ENCODE assay signal across 1 cellular context in genomic region chr14:34538871-34539406, GRCh38.
TF ChIP-seq lines count a peak whose summit lies in the region.

No MANE protein-coding gene starts in this region.

TF ChIP-seq in HepG2, 621 proteins besides CTCF, POLR2A, EP300 and RAD21 (continued from another document and continues in another):
- TF ChIP-seq AFF4 (CRISPR knock-in tag; IDR thresholded peaks at IDR 0.05) = no peak
- no peak for TF ChIP-seq EEA1 (CRISPR knock-in tag; IDR thresholded peaks at IDR 0.05; ENCODE audit: borderline replicate concordance)
- TF ChIP-seq ZKSCAN8 (CRISPR knock-in tag; IDR thresholded peaks at IDR 0.05; ENCODE audit: borderline replicate concordance) = 0 out of 2 replicates have a peak, but pooled peaks have one; percentile 3
- no peak for TF ChIP-seq MLX (CRISPR knock-in tag; IDR thresholded peaks at IDR 0.05)
- no peak for TF ChIP-seq ZBTB33 (CRISPR knock-in tag; IDR thresholded peaks at IDR 0.05)
- TF ChIP-seq PAXIP1 (CRISPR knock-in tag; conservative IDR thresholded peaks at IDR 0.05) = no peak
- TF ChIP-seq SAP130 (CRISPR knock-in tag; IDR thresholded peaks at IDR 0.05; ENCODE audit: low read depth) = no peak
- TF ChIP-seq TFDP2 (CRISPR knock-in tag; IDR thresholded peaks at IDR 0.05) = no peak
- no peak for TF ChIP-seq RERE (CRISPR knock-in tag; IDR thresholded peaks at IDR 0.05; ENCODE audit: low read depth)
- TF ChIP-seq HOXA3 (CRISPR knock-in tag; IDR thresholded peaks at IDR 0.05) = no peak
- no peak for TF ChIP-seq ZNF550 (CRISPR knock-in tag; IDR thresholded peaks at IDR 0.05; ENCODE audit: borderline replicate concordance)
- TF ChIP-seq ZNF816 (CRISPR knock-in tag; IDR thresholded peaks at IDR 0.05; ENCODE audit: borderline replicate concordance) = no peak
- TF ChIP-seq ISL2 (CRISPR knock-in tag; IDR thresholded peaks at IDR 0.05) = no peak
- no peak for TF ChIP-seq ZBTB14 (CRISPR knock-in tag; IDR thresholded peaks at IDR 0.05)
- no peak for TF ChIP-seq ZNF44 (CRISPR knock-in tag; IDR thresholded peaks at IDR 0.05)
- TF ChIP-seq ZZZ3 (CRISPR knock-in tag; IDR thresholded peaks at IDR 0.05; ENCODE audit: borderline replicate concordance) = no peak
- no peak for TF ChIP-seq ZNF569 (CRISPR knock-in tag; IDR thresholded peaks at IDR 0.05; ENCODE audit: borderline replicate concordance)
- peak; percentile 50; the same call in 1 of the 2 replicates for TF ChIP-seq THAP8 (CRISPR knock-in tag; IDR thresholded peaks at IDR 0.05; ENCODE audit: borderline replicate concordance)
- no peak for TF ChIP-seq BCL3 (CRISPR knock-in tag; IDR thresholded peaks at IDR 0.05)
- no peak for TF ChIP-seq ZNF740 (CRISPR knock-in tag; IDR thresholded peaks at IDR 0.05)
- TF ChIP-seq ZNF746 (CRISPR knock-in tag; IDR thresholded peaks at IDR 0.05) = no peak
- TF ChIP-seq ZBTB7A (CRISPR knock-in tag; IDR thresholded peaks at IDR 0.05) = no peak
- no peak for TF ChIP-seq ZNF772 (CRISPR knock-in tag; IDR thresholded peaks at IDR 0.05)
- no peak for TF ChIP-seq HMG20A (CRISPR knock-in tag; IDR thresholded peaks at IDR 0.05; ENCODE audit: borderline replicate concordance)
- TF ChIP-seq MTF2 (CRISPR knock-in tag; IDR thresholded peaks at IDR 0.05; ENCODE audit: borderline replicate concordance) = 0 out of 2 replicates have a peak, but pooled peaks have one; percentile 3
- TF ChIP-seq ATF6 (CRISPR knock-in tag; conservative IDR thresholded peaks at IDR 0.05) = 0 out of 2 replicates have a peak, but pooled peaks have one; percentile 23
- no peak for TF ChIP-seq NR2F2 (IDR thresholded peaks at IDR 0.05; ENCODE audit: borderline replicate concordance, low read depth)
